In the genomic region with DNA sequence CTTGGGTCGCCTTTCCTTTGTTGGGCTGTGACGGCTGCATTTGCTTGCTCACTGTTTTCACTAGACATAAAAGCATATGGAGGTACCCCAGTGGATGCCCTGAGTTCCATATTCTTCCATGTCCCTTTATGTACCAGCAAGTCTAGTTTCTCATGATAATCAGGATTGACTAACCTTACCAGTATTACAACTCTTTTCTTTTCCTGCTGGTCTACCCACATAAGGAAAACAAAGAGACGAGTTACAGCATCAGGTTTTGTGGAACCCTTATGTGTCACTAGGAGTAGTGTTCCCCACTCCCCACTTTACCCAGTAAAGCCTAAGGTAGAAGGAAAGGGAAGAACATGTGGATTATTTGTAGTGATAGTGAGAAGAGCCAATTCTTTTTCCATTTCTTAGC, we compare ENCODE assay signal across 33 cellular contexts. TPM values are rescaled to one million over a fixed set of nuclear protein-coding genes. Genes with fewer than 3 reads are reported as not detected.
DNase-seq lines count a peak whose midpoint lies in the region; ATAC-seq and TF ChIP-seq lines count a peak whose summit lies in the region.
"Had no signal": no experiment of that assay in that cellular context is flagged by ENCODE, and none has a peak within 500 bp of the region (broad histone marks: within the 10 kb centered on the region; RNA-seq: fewer than 3 reads in every experiment).

No MANE protein-coding gene starts in this region.

- H4K91ac ChIP-seq in IMR-90 (ENCODE audit: insufficient read depth, low read depth, low read length): no peak overlapping the region

- H3K79me1 ChIP-seq in IMR-90 (ENCODE audit: low read depth in 1 of 2, low read length in 2 of 2): no peaks in the 10 kb centered on the region

- peaks cover 2% of the 10 kb centered on the region; the same call in 1 of the 2 replicates for H3K9me1 ChIP-seq in IMR-90 (ENCODE audit: insufficient read depth, low read length)

- no CpG with 5 or more reads among the region's 3 CpGs for WGBS in IMR-90 (ENCODE audit: extremely low coverage in 2 of 2, insufficient read length in 1 of 2), 2 experiments

- no peak for TF ChIP-seq CTCF in IMR-90 (conservative IDR thresholded peaks at IDR 0.05; ENCODE audit: low read depth, low read length)
- no peak for TF ChIP-seq CTCF in Panc1 (IDR thresholded peaks at IDR 0.05)
- no peak for TF ChIP-seq CTCF in epithelial cell of esophagus (IDR thresholded peaks at IDR 0.05; ENCODE audit: insufficient read depth, low read depth, low read length, missing control alignments)

- H2AFZ ChIP-seq in IMR-90 (replicated peaks; ENCODE audit: low read length, poor library complexity): no peak overlapping the region

- BruUV-seq in IMR-90 (replicated peaks; lab: Mats Ljungman, UMichigan): no TSS peak
- no TSS peak for BruUV-seq in Panc1 (replicated peaks; lab: Mats Ljungman, UMichigan)

- H3K4me2 ChIP-seq in IMR-90 (ENCODE audit: low read depth, low read length): no peak overlapping the region
- H3K4me2 ChIP-seq: A549; BLaER1; BLaER1 treated with 17β-estradiol and CSF1 and Interleukin-3, amounts not matched to agents 10 nM and 100 nM had no signal

- no peak overlapping the region for H3K14ac ChIP-seq in IMR-90 (replicated peaks; ENCODE audit: low read depth, low read length)

- H3K56ac ChIP-seq in IMR-90 (ENCODE audit: extremely low read depth, insufficient read depth, low read length): no peak overlapping the region

- in situ Hi-C loops in IMR-90 (cut with MboI; ENCODE audit: low sequenced_read_pairs) (loop anchor here (5.0 to 10.0 kb wide), 3 partner anchors 199 to 372 kb away; no protein-coding TSS in a partner anchor), Panc1 (cut with HindIII; ENCODE audit: low pct_unique_long_range_greater_than_20kb, low sequenced_read_pairs) (no loop called here), ACHN (cut with HindIII; ENCODE audit: low pct_ligation_motif_present, low pct_unique_long_range_greater_than_20kb, low sequenced_read_pairs) (loop anchor here (25.0 kb wide), 1 partner anchor 249 kb away; no protein-coding TSS in a partner anchor)

- no peak overlapping the region for H2AK5ac ChIP-seq in IMR-90 (ENCODE audit: low read depth, low read length)

- ATAC-seq in IMR-90 (ENCODE audit: low read depth) (no peak), Panc1 (no peak), esophagus mucosa (peak; percentile 67), HG03571 (IDR thresholded peaks at IDR 0.05; ENCODE audit: unreplicated experiment) (no peak)
- ATAC-seq: A549; CD8-positive, alpha-beta T cell had no signal

- no peak overlapping the region for H4K8ac ChIP-seq in IMR-90 (ENCODE audit: low read depth in 2 of 2, low read length in 2 of 2)

- CTCF ChIA-PET in IMR-90 (lab: Yijun Ruan, JAX) (interaction anchor here (0.7 to 6.8 kb wide), 3 partner anchors 254 to 372 kb away, joined by 3 to 59 read pairs (median 4); no protein-coding TSS in a partner anchor), Panc1 (lab: Charles Lee) (interaction anchor here (3.3 kb wide), 1 partner anchor 254 kb away, joined by 25 read pairs; no protein-coding TSS in a partner anchor)

- H2BK120ac ChIP-seq in IMR-90 (ENCODE audit: low read depth, low read length): no peak overlapping the region

- no peak overlapping the region for H3K4me3 ChIP-seq in IMR-90 (ENCODE audit: insufficient read depth, low read depth, low read length)
- H3K4me3 ChIP-seq in Panc1 (ENCODE audit: low read depth in 2 of 2, low read length in 2 of 2): no peak overlapping the region
- no peak overlapping the region for H3K4me3 ChIP-seq in epithelial cell of esophagus (ENCODE audit: low read length)
- no peak overlapping the region for H3K4me3 ChIP-seq in MG63
- H3K4me3 ChIP-seq: A549; BLaER1; BLaER1 treated with 17β-estradiol and CSF1 and Interleukin-3, amounts not matched to agents 10 nM and 100 nM had no signal

- POLR2A ChIA-PET in IMR-90 (lab: Charles Lee; ENCODE audit: unreplicated experiment): no interaction called here
- POLR2A ChIA-PET in Panc1 (lab: Charles Lee): no interaction called here

- H3K4me1 ChIP-seq in IMR-90 (ENCODE audit: control insufficient read depth, insufficient read depth, low read length) (peaks cover 2% of the 10 kb centered on the region; the same call in 1 of the 2 replicates), Panc1 (ENCODE audit: control insufficient read depth, insufficient read depth, low read length) (peaks cover 35% of the 10 kb centered on the region)
- H3K4me1 ChIP-seq: BE2C, BLaER1, Caco-2 had no signal

- dilution Hi-C loops in IMR-90 (cut with HindIII; ENCODE audit: low sequenced_read_pairs, unreplicated experiment): no loop called here

- H3K4ac ChIP-seq in IMR-90 (ENCODE audit: low read depth, low read length): 0 out of 2 replicates have a peak overlapping the region, but pooled peaks have one; percentile 6

- H2BK20ac ChIP-seq in IMR-90 (ENCODE audit: low read depth, low read length): no peak overlapping the region

- DNase-seq in IMR-90 (no peak), Panc1 (ENCODE audit: low read depth, low spot score) (no peak), epithelial cell of esophagus (ENCODE audit: low read depth) (peak; percentile 61), ACHN (no peak), NK-92 (lab: John Stamatoyannopoulos, UW; ENCODE audit: unreplicated experiment) (no peak), MG63 (no peak)
- DNase-seq: 8988T; AML-193; BE2C; C1 segment of cervical spinal cord; Caco-2; Calu3; CD4-positive, alpha-beta memory T cell; CD4-positive, alpha-beta T cell; CD4-positive, CD25-positive, alpha-beta regulatory T cell; CD8-positive, alpha-beta memory T cell; CD8-positive, alpha-beta T cell; COR-L47; DMS 273 treated with DMSO at 0.1 percent for 48 hours; DMS153; DMS53; DMS79; DMS79 treated with DMSO at 0.1 percent for 48 hours; DND-41; EL had no signal

- H3K9me3 ChIP-seq in IMR-90 (ENCODE audit: control insufficient read depth, insufficient read depth, low read length): no peaks in the 10 kb centered on the region
- H3K9me3 ChIP-seq in Panc1 (ENCODE audit: control insufficient read depth, insufficient read depth, low read depth, low read length): no peaks in the 10 kb centered on the region
- H3K9me3 ChIP-seq in MG63: no peaks in the 10 kb centered on the region
- H3K9me3 ChIP-seq: A549; BE2C; BLaER1; BLaER1 treated with 17β-estradiol and CSF1 and Interleukin-3, amounts not matched to agents 10 nM and 100 nM; Caco-2 had no signal

- intact Hi-C loops in IMR-90 (cut with micrococcal nuclease) (loop anchor here (5.0 kb wide), 1 partner anchor 374 kb away; no protein-coding TSS in a partner anchor), Panc1 (cut with micrococcal nuclease; ENCODE audit: unreplicated experiment) (no loop called here)

- no peak overlapping the region for H3K18ac ChIP-seq in IMR-90 (ENCODE audit: low read depth, low read length)

- no peak overlapping the region for H2BK5ac ChIP-seq in IMR-90 (ENCODE audit: low read depth, low read length, poor library complexity, severe bottlenecking)

- no peak for TF ChIP-seq POLR2A in IMR-90 (IDR thresholded peaks at IDR 0.05; ENCODE audit: low read depth, low read length)

- H3K27ac ChIP-seq in IMR-90 (ENCODE audit: insufficient read depth, low read length) (no peak overlapping the region), Panc1 (ENCODE audit: low read length) (peak overlapping the region; percentile 68; the same call in 1 of the 2 replicates)
- H3K27ac ChIP-seq: 22Rv1; A549; BLaER1; BLaER1 treated with 17β-estradiol and CSF1 and Interleukin-3, amounts not matched to agents 10 nM and 100 nM; C4-2B had no signal

- H4K20me1 ChIP-seq in IMR-90 (ENCODE audit: insufficient read depth, low read length): no peaks in the 10 kb centered on the region
- H4K20me1 ChIP-seq: BLaER1; BLaER1 treated with 17β-estradiol and CSF1 and Interleukin-3, amounts not matched to agents 10 nM and 100 nM had no signal

- H3K27me3 ChIP-seq in IMR-90 (ENCODE audit: control insufficient read depth, insufficient read depth, low read length) (peaks cover 1% of the 10 kb centered on the region), Panc1 (ENCODE audit: control insufficient read depth, insufficient read depth, low read length) (no peaks in the 10 kb centered on the region), MG63 (no peaks in the 10 kb centered on the region)
- H3K27me3 ChIP-seq: BLaER1; BLaER1 treated with 17β-estradiol and CSF1 and Interleukin-3, amounts not matched to agents 10 nM and 100 nM had no signal

- no peak overlapping the region for H3K23ac ChIP-seq in IMR-90 (ENCODE audit: low read depth, low read length)

- H2BK15ac ChIP-seq in IMR-90 (ENCODE audit: low read depth, low read length): 0 out of 3 replicates have a peak overlapping the region, but pooled peaks have one; percentile 1

- no peak overlapping the region for H2AK9ac ChIP-seq in IMR-90 (replicated peaks; ENCODE audit: low read depth, low read length, poor library complexity)

- no peak for TF ChIP-seq RAD21 in IMR-90 (IDR thresholded peaks at IDR 0.05; ENCODE audit: low read length)

- H3K36me3 ChIP-seq in IMR-90 (ENCODE audit: control insufficient read depth, insufficient read depth, low read length): no peaks in the 10 kb centered on the region
- no peaks in the 10 kb centered on the region for H3K36me3 ChIP-seq in Panc1 (ENCODE audit: control insufficient read depth, insufficient read depth, low read length)
- no peaks in the 10 kb centered on the region for H3K36me3 ChIP-seq in MG63
- H3K36me3 ChIP-seq: BE2C; BLaER1; BLaER1 treated with 17β-estradiol and CSF1 and Interleukin-3, amounts not matched to agents 10 nM and 100 nM had no signal

- no peak overlapping the region for H4K5ac ChIP-seq in IMR-90 (ENCODE audit: low read depth, low read length)

- H3K9ac ChIP-seq in IMR-90 (ENCODE audit: low read depth, low read length): no peak overlapping the region
- H3K9ac ChIP-seq: BLaER1; BLaER1 treated with 17β-estradiol and CSF1 and Interleukin-3, amounts not matched to agents 10 nM and 100 nM had no signal

TF ChIP-seq in IMR-90, 13 proteins besides CTCF, POLR2A, EP300 and RAD21 (continues in another document):
- TF ChIP-seq MAFK (IDR thresholded peaks at IDR 0.05; ENCODE audit: low read depth, low read length) (no peak), FOS (IDR thresholded peaks at IDR 0.05; ENCODE audit: low read depth, low read length) (no peak)

RNA-seq across cellular contexts. Expression of a gene that starts 16.4 kb away (rescaled TPM):
- 51.8 and 80.0 TPM in 2 replicates for total RNA-seq in IMR-90 (2012; rRNA removed)
- polyA plus RNA-seq in IMR-90 (2012; rRNA removed): 17.4 and 20.9 TPM in 2 replicates
- polyA plus RNA-seq in IMR-90 (2012; cell fraction: cytosol; rRNA removed): 1.3 and 2.8 TPM in 2 replicates
- polyA plus RNA-seq in IMR-90 (2012; cell fraction: nucleus; rRNA removed; ENCODE audit: low replicate concordance): 1.9 and 10.4 TPM in 2 replicates
- total RNA-seq in Panc1 (2021; ENCODE audit: unreplicated experiment): 156 TPM
- 31.3 TPM for polyA plus RNA-seq in Panc1 (2012; ENCODE audit: insufficient read length)
- 28.1 TPM for total RNA-seq in esophagus mucosa
- total RNA-seq in MG63 (2014; rRNA removed; shearing (Covaris generic); ENCODE audit: low replicate concordance): 43.0 and 64.5 TPM in 2 replicates

RNA-seq across cellular contexts. Expression of a gene that starts 35.2 kb away (rescaled TPM):
- total RNA-seq in IMR-90 (2012; rRNA removed) (31.7 and 42.8 TPM in 2 replicates), Panc1 (2021; ENCODE audit: unreplicated experiment) (209 TPM), esophagus mucosa (25.3 TPM)
- polyA plus RNA-seq in IMR-90 (2012; rRNA removed): 21.5 and 21.8 TPM in 2 replicates
- 7.4 and 16.9 TPM in 2 replicates for polyA plus RNA-seq in IMR-90 (2012; cell fraction: cytosol; rRNA removed)
- polyA plus RNA-seq in IMR-90 (2012; cell fraction: nucleus; rRNA removed; ENCODE audit: low replicate concordance): 21.6 and 26.1 TPM in 2 replicates
- polyA plus RNA-seq in Panc1 (2012; ENCODE audit: insufficient read length): 50.0 TPM
- total RNA-seq in MG63 (2014; rRNA removed; shearing (Covaris generic); ENCODE audit: low replicate concordance): 41.3 and 45.2 TPM in 2 replicates
- total RNA-seq: B cell; CD8-positive, alpha-beta T cell had no signal
